Comparison of ENCODE assay signal across 8 cellular contexts in genomic region chr19:52028780-52029123, GRCh38. TPM values are rescaled to one million over a fixed set of nuclear protein-coding genes. Genes with fewer than 3 reads are reported as not detected.
DNase-seq lines count a peak whose midpoint lies in the region; ATAC-seq, FAIRE-seq and TF ChIP-seq lines count a peak whose summit lies in the region.

No MANE protein-coding gene starts in this region.

- peaks cover 3% of the 10 kb centered on the region for H3K4me1 ChIP-seq in foreskin keratinocyte

- ATAC-seq in GM18498 (IDR thresholded peaks at IDR 0.05; ENCODE audit: unreplicated experiment) (peak; percentile 22), HG02870 (IDR thresholded peaks at IDR 0.05; ENCODE audit: unreplicated experiment) (peak; percentile 13), SK-N-SH treated with all-trans-retinoic acid at 6 μM for 48 hours (peak; percentile 62), foreskin keratinocyte (peak; percentile 2)

- no peaks in the 10 kb centered on the region for H3K27me3 ChIP-seq in foreskin keratinocyte

- TF ChIP-seq CTCF in foreskin keratinocyte (conservative IDR thresholded peaks at IDR 0.05) (no peak), retinal pigment epithelial cell (conservative IDR thresholded peaks at IDR 0.05; ENCODE audit: low read depth, low read length) (no peak)

- peak overlapping the region; percentile 76 for H3K4me3 ChIP-seq in retinal pigment epithelial cell (ENCODE audit: low read length)

- FAIRE-seq in H54 (lab: Jason Lieb, UNC) = no peak

- no peak for TF ChIP-seq POLR2A in H54 (IDR thresholded peaks at IDR 0.05; ENCODE audit: low read depth, low read length)

- H3K27ac ChIP-seq in foreskin keratinocyte = peak overlapping the region; percentile 85

- DNase-seq in foreskin keratinocyte = no peak
- DNase-seq in retinal pigment epithelial cell (ENCODE audit: low read depth) = no peak
- DNase-seq in NCI-H2171 (lab: John Stamatoyannopoulos, UW) = no peak
- DNase-seq in H54 (ENCODE audit: insufficient read length, low spot score) = no peak
- DNase-seq in CD1c-positive myeloid dendritic cell (ENCODE audit: extremely low spot score) = no peak

TF ChIP-seq in SK-N-SH treated with all-trans-retinoic acid at 6 μM for 48 hours, 23 proteins besides CTCF, POLR2A, EP300 and RAD21:
- no peak for TF ChIP-seq CSDC2 (CRISPR knock-in tag; IDR thresholded peaks at IDR 0.05)
- no peak for TF ChIP-seq TSHZ2 (CRISPR knock-in tag; IDR thresholded peaks at IDR 0.05)
- TF ChIP-seq BACH2 (CRISPR knock-in tag; IDR thresholded peaks at IDR 0.05; ENCODE audit: borderline replicate concordance) = no peak
- TF ChIP-seq SNAI2 (CRISPR knock-in tag; IDR thresholded peaks at IDR 0.05) = no peak
- no peak for TF ChIP-seq OSR1 (CRISPR knock-in tag; IDR thresholded peaks at IDR 0.05)
- peak; percentile 87 for TF ChIP-seq ZNF70 (CRISPR knock-in tag; IDR thresholded peaks at IDR 0.05)
- no peak for TF ChIP-seq PPARA (CRISPR knock-in tag; IDR thresholded peaks at IDR 0.05; ENCODE audit: borderline replicate concordance)
- TF ChIP-seq GLIS3 (CRISPR knock-in tag; IDR thresholded peaks at IDR 0.05) = no peak
- no peak for TF ChIP-seq TCF4 (CRISPR knock-in tag; IDR thresholded peaks at IDR 0.05; ENCODE audit: borderline replicate concordance)

RNA-seq across cellular contexts. Expression of gene ZNF614, which starts 0.6 kb away (rescaled TPM):
- 8.1 and 9.0 TPM in 2 replicates for total RNA-seq in foreskin keratinocyte
- polyA plus RNA-seq in foreskin keratinocyte = 1.9 and 2.0 TPM in 2 replicates

RNA-seq across cellular contexts. Expression of gene ZNF432, which starts 19.9 kb away (rescaled TPM):
- total RNA-seq in foreskin keratinocyte = 4.9 and 6.1 TPM in 2 replicates
- 1.2 and 1.4 TPM in 2 replicates for polyA plus RNA-seq in foreskin keratinocyte

RNA-seq across cellular contexts. Expression of gene ZNF615, which starts 20.7 kb away (rescaled TPM):
- 5.4 and 5.6 TPM in 2 replicates for total RNA-seq in foreskin keratinocyte
- 1.1 TPM in 2 replicates for polyA plus RNA-seq in foreskin keratinocyte

RNA-seq across cellular contexts. Expression of gene ZNF350, which starts 42.1 kb away (rescaled TPM):
- 4.1 and 4.4 TPM in 2 replicates for total RNA-seq in foreskin keratinocyte
- 1.9 and 2.1 TPM in 2 replicates for polyA plus RNA-seq in foreskin keratinocyte

Comparison
In these comparisons a context has a peak if more than half of its experiments do, and no peak if none do; other contexts are left out.
1. ATAC-seq: peak in every context shown above with its lines; median percentile 62 in SK-N-SH treated with all-trans-retinoic acid at 6 μM for 48 hours; 22 in GM18498; 13 in HG02870; 2 in foreskin keratinocyte.